In genomic region chr19:48633148-48634035, GRCh38 we compare ENCODE assay signal across 8 cellular contexts. TPM values are rescaled to one million over a fixed set of nuclear protein-coding genes. Genes with fewer than 3 reads are reported as not detected.
DNase-seq lines count a peak whose midpoint lies in the region; ATAC-seq and TF ChIP-seq lines count a peak whose summit lies in the region.
"Had no signal": no experiment of that assay in that cellular context is flagged by ENCODE, and none has a peak within 500 bp of the region (broad histone marks: within the 10 kb centered on the region; RNA-seq: fewer than 3 reads in every experiment).

No MANE protein-coding gene starts in this region.

- peaks cover 4% of the 10 kb centered on the region for H3K36me3 Mint-ChIP-seq in activated CD8-positive, alpha-beta T cell treated with anti-CD3 and anti-CD28 coated beads for 36 hours (ENCODE audit: low read depth)

- DNase-seq in activated CD8-positive, alpha-beta T cell treated with anti-CD3 and anti-CD28 coated beads for 36 hours: no peak
- DNase-seq in islet precursor cell: peak; percentile 53
- DNase-seq in substantia nigra (lab: John Stamatoyannopoulos, UW): peak in 1 of 49 donors; percentile 62
- DNase-seq in kidney glomerular epithelial cell (lab: John Stamatoyannopoulos, UW): no peak
- no peak for DNase-seq in DMS53 treated with DMSO at 0.1 percent for 48 hours (lab: John Stamatoyannopoulos, UW; ENCODE audit: unreplicated experiment)

- peaks cover 47% of the 10 kb centered on the region for H3K4me1 ChIP-seq in HUES6 (ENCODE audit: control insufficient read depth, insufficient read depth, low read length)

- no peaks in the 10 kb centered on the region for H3K9me3 Mint-ChIP-seq in activated CD8-positive, alpha-beta T cell treated with anti-CD3 and anti-CD28 coated beads for 36 hours

- peaks cover 17% of the 10 kb centered on the region for H3K27me3 ChIP-seq in HUES6 (ENCODE audit: control insufficient read depth, insufficient read depth, low read length)

- H3K4me1 Mint-ChIP-seq in activated CD8-positive, alpha-beta T cell treated with anti-CD3 and anti-CD28 coated beads for 36 hours (ENCODE audit: low read depth): peaks cover 45% of the 10 kb centered on the region

- CTCF ChIA-PET in activated CD8-positive, alpha-beta T cell treated with anti-CD3 and anti-CD28 coated beads for 36 hours (lab: Charles Lee): interaction anchor here (0.7 to 1.8 kb wide), 5 partner anchors 10 to 14 kb away, joined by 3 to 11 read pairs (median 4); partner anchors contain the start of genes CA11, RPL18 and SPHK2

- H3K27me3 Mint-ChIP-seq in activated CD8-positive, alpha-beta T cell treated with anti-CD3 and anti-CD28 coated beads for 36 hours: no peaks in the 10 kb centered on the region

- ATAC-seq in activated CD8-positive, alpha-beta T cell treated with anti-CD3 and anti-CD28 coated beads for 36 hours: no peak
- ATAC-seq in GM19328 (IDR thresholded peaks at IDR 0.05; ENCODE audit: unreplicated experiment): no peak

- peak overlapping the region; percentile 94 for H3K27ac Mint-ChIP-seq in activated CD8-positive, alpha-beta T cell treated with anti-CD3 and anti-CD28 coated beads for 36 hours

- intact Hi-C loops in activated CD8-positive, alpha-beta T cell treated with anti-CD3 and anti-CD28 coated beads for 36 hours (cut with micrococcal nuclease): loop anchor here (10.0 kb wide), 1 partner anchor 241 kb away; the partner anchor contains the start of gene PPP1R15A

- peak overlapping the region; percentile 34; the same call in 1 of the 2 replicates for H3K4me3 ChIP-seq in HUES6 (ENCODE audit: low read depth, low read length)

- POLR2A ChIA-PET in activated CD8-positive, alpha-beta T cell treated with anti-CD3 and anti-CD28 coated beads for 36 hours (lab: Charles Lee): interaction anchor here (0.6 to 9.6 kb wide), 5 partner anchors 11 to 339 kb away, joined by 3 to 154 read pairs (median 4); partner anchors contain the start of genes CA11, FAM83E, RPL18 and SPHK2

- H3K27ac ChIP-seq in HUES6 (ENCODE audit: low read depth, low read length) (no peak overlapping the region), substantia nigra (ENCODE audit: low read depth, low read length, poor library complexity, severe bottlenecking) (peak overlapping the region; percentile 42)

- no peak for TF ChIP-seq CTCF in activated CD8-positive, alpha-beta T cell treated with anti-CD3 and anti-CD28 coated beads for 36 hours (IDR thresholded peaks at IDR 0.05)

- no peaks in the 10 kb centered on the region for H3K36me3 ChIP-seq in HUES6 (ENCODE audit: control insufficient read depth, insufficient read depth, low read length)

- H3K9ac ChIP-seq in HUES6 (ENCODE audit: low read length): no peak overlapping the region

- H3K4me3 Mint-ChIP-seq in activated CD8-positive, alpha-beta T cell treated with anti-CD3 and anti-CD28 coated beads for 36 hours: peak overlapping the region; percentile 77

- no peaks in the 10 kb centered on the region for H3K9me3 ChIP-seq in HUES6 (ENCODE audit: control insufficient read depth, insufficient read depth, low read depth, low read length)

RNA-seq across cellular contexts. Expression of gene DBP, which starts 3.8 kb away (rescaled TPM):
- 10 to 100 TPM; 10.8 to 13.1 TPM for total RNA-seq in activated CD8-positive, alpha-beta T cell treated with anti-CD3 and anti-CD28 coated beads for 36 hours

RNA-seq across cellular contexts. Expression of gene CA11, which starts 12.6 kb away (rescaled TPM):
- total RNA-seq in activated CD8-positive, alpha-beta T cell treated with anti-CD3 and anti-CD28 coated beads for 36 hours: 10 to 100 TPM; 11.1 to 13.0 TPM

RNA-seq across cellular contexts. Expression of gene SPHK2, which starts 14.1 kb away (rescaled TPM):
- total RNA-seq in activated CD8-positive, alpha-beta T cell treated with anti-CD3 and anti-CD28 coated beads for 36 hours: 10 to 100 TPM; 22.3 to 22.9 TPM

RNA-seq across cellular contexts. Expression of gene RPL18, which starts 14.4 kb away (rescaled TPM):
- total RNA-seq in activated CD8-positive, alpha-beta T cell treated with anti-CD3 and anti-CD28 coated beads for 36 hours: 1,000 to 10,000 TPM; 2,304 to 2,324 TPM

RNA-seq across cellular contexts. Expression of gene FAM83E, which starts 18.5 kb away (rescaled TPM):
- total RNA-seq in activated CD8-positive, alpha-beta T cell treated with anti-CD3 and anti-CD28 coated beads for 36 hours: 1 to 10 TPM; 3.8 to 4.7 TPM
- total RNA-seq: posterior vena cava had no signal
